In the genomic region with DNA sequence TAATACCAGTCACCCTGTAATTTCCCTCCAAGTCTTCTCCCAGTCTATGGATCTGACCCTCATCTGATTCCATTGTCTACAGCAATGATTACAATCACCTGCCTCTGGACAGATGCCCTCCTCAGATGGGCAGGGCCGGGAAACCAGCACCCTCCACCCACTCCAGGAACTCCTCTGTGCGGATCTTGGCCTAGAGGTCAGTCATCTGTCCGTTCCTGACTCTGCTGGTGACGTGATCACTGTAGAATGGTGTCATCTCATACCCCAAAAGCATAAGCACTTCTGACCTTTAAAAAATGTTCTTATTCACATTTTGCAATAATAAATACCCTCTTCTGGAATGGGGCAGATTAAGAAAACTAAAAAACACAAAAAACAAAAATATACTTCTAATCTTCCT, we compare ENCODE assay signal across 1 cellular context.
TF ChIP-seq lines count a peak whose summit lies in the region.

No MANE protein-coding gene starts in this region.

TF ChIP-seq in endothelial cell of umbilical vein, 7 proteins besides CTCF, POLR2A, EP300 and RAD21:
- TF ChIP-seq FOS (IDR thresholded peaks at IDR 0.05; ENCODE audit: borderline replicate concordance, insufficient read depth, low read length) (no peak), JUN (IDR thresholded peaks at IDR 0.05; ENCODE audit: borderline replicate concordance, insufficient read depth, insufficient read length, low read depth) (no peak)
